14 cellular contexts compared by ENCODE assay signal in the genomic region with DNA sequence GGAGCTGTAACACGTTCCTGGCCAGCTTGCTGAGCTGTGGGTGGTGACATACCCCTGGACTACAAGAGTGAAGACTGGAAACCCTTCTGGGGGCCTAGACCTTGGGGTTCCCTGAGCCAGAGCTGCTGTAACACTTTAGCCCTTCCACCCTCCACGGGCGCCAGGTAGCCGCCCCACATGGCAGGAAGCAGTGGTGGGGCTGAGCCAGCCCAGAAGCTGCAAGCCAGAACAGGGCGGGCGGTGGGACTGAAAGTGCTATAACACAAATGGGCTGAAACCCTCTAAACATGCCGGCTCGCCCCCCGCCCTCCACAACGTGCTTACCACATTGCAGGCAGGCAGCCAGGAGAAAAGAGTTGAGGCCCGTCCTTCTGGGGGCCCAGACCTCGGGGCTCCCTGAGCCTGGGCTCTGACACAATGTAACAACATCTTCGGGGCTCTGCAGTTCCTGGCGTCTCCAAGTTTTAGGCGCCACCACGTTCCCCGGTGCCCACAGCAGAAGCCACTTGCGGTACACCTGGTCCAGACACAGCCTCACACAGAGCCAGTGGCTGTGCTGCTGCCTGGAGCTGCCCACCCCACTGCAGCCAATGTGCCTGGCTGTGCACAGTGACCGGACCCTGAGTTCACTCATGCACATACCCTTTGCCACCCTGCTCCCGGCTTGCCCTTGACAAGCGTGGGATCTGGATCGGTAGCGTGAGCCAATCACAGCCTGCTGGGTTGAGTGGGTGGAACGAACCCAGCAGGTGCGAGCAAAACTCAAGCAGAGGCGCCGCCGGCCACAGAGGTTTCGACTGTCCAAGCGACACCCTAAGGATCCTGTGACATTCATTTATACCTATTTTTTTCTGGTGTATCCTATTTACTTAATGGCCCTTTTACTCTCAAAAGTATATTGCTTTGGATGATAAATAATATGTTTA.
DNase-seq lines count a peak whose midpoint lies in the region; ATAC-seq and TF ChIP-seq lines count a peak whose summit lies in the region.
"Had no signal": no experiment of that assay in that cellular context is flagged by ENCODE, and none has a peak within 500 bp of the region (broad histone marks: within the 10 kb centered on the region; RNA-seq: fewer than 3 reads in every experiment).

No MANE protein-coding gene starts in this region.

- no peak overlapping the region for H3K4me3 ChIP-seq in right atrium auricular region
- no peak overlapping the region for H3K4me3 ChIP-seq in Panc1 (ENCODE audit: low read depth in 2 of 2, low read length in 2 of 2)
- H3K4me3 ChIP-seq in gastroesophageal sphincter: no peak overlapping the region
- H3K4me3 ChIP-seq in upper lobe of right lung: no peak overlapping the region

- in situ Hi-C loops in Panc1 (cut with HindIII; ENCODE audit: low pct_unique_long_range_greater_than_20kb, low sequenced_read_pairs): no loop called here

- no peak for TF ChIP-seq POLR2A in gastroesophageal sphincter (IDR thresholded peaks at IDR 0.05)

- TF ChIP-seq CTCF in right atrium auricular region (IDR thresholded peaks at IDR 0.05) (no peak), Panc1 (IDR thresholded peaks at IDR 0.05) (no peak), gastroesophageal sphincter (IDR thresholded peaks at IDR 0.05) (no peak), upper lobe of right lung (IDR thresholded peaks at IDR 0.05) (no peak)

- H3K9me3 ChIP-seq in right atrium auricular region: no peaks in the 10 kb centered on the region
- no peaks in the 10 kb centered on the region for H3K9me3 ChIP-seq in Panc1 (ENCODE audit: control insufficient read depth, insufficient read depth, low read depth, low read length)
- H3K9me3 ChIP-seq in gastroesophageal sphincter: no peaks in the 10 kb centered on the region
- H3K9me3 ChIP-seq in upper lobe of right lung: no peaks in the 10 kb centered on the region

- H3K27me3 ChIP-seq in right atrium auricular region (no peaks in the 10 kb centered on the region), Panc1 (ENCODE audit: control insufficient read depth, insufficient read depth, low read length) (no peaks in the 10 kb centered on the region), gastroesophageal sphincter (peaks cover 3% of the 10 kb centered on the region), upper lobe of right lung (no peaks in the 10 kb centered on the region)

- CTCF ChIA-PET in Panc1 (lab: Charles Lee): no interaction called here

- POLR2A ChIA-PET in Panc1 (lab: Charles Lee): no interaction called here

- intact Hi-C loops in Right ventricle myocardium inferior (cut with DNase I): no loop called here
- intact Hi-C loops in Panc1 (cut with micrococcal nuclease; ENCODE audit: unreplicated experiment): no loop called here
- intact Hi-C loops in upper lobe of right lung (cut with DNase I): loop anchor here (5.0 kb wide), 1 partner anchor 164 kb away; no protein-coding TSS in a partner anchor

- H3K27ac ChIP-seq in right atrium auricular region (no peak overlapping the region), Panc1 (ENCODE audit: low read length) (no peak overlapping the region), gastroesophageal sphincter (no peak overlapping the region), upper lobe of right lung (no peak overlapping the region)
- H3K27ac ChIP-seq: 22Rv1 had no signal

- H3K4me1 ChIP-seq in right atrium auricular region (no peaks in the 10 kb centered on the region), Panc1 (ENCODE audit: control insufficient read depth, insufficient read depth, low read length) (peaks cover 5% of the 10 kb centered on the region; the same call in 1 of the 2 replicates), gastroesophageal sphincter (no peaks in the 10 kb centered on the region), upper lobe of right lung (no peaks in the 10 kb centered on the region)

- no peak for TF ChIP-seq EP300 in gastroesophageal sphincter (IDR thresholded peaks at IDR 0.05)

- WGBS in gastroesophageal sphincter (ENCODE audit: low coverage in 1 of 2), 2 donors: 82 to 93% methylated on average over 8 of the region's 30 CpGs

- ATAC-seq in Right ventricle myocardium inferior: peak; percentile 31
- ATAC-seq in Panc1: 0 out of 2 replicates have a peak, but pooled peaks have one; percentile 57
- ATAC-seq in gastroesophageal sphincter: peak; percentile 22
- ATAC-seq in upper lobe of right lung: peak; percentile 10
- ATAC-seq in GM21367 (IDR thresholded peaks at IDR 0.05; ENCODE audit: unreplicated experiment): no peak
- ATAC-seq in GM19328 (IDR thresholded peaks at IDR 0.05; ENCODE audit: unreplicated experiment): no peak
- no peak for ATAC-seq in HG02588 (IDR thresholded peaks at IDR 0.05; ENCODE audit: unreplicated experiment)
- ATAC-seq: CD8-positive, alpha-beta T cell had no signal

- DNase-seq in Right ventricle myocardium inferior (ENCODE audit: missing footprints) (no peak), right atrium auricular region (ENCODE audit: low spot score) (no peak), Panc1 (ENCODE audit: low read depth, low spot score) (no peak), upper lobe of right lung (no peak)
- DNase-seq: CD8-positive, alpha-beta T cell; COR-L47; DMS153; DMS79 treated with DMSO at 0.1 percent for 48 hours; EL had no signal

- H3K36me3 ChIP-seq in right atrium auricular region (no peaks in the 10 kb centered on the region), Panc1 (ENCODE audit: control insufficient read depth, insufficient read depth, low read length) (no peaks in the 10 kb centered on the region), gastroesophageal sphincter (no peaks in the 10 kb centered on the region), upper lobe of right lung (no peaks in the 10 kb centered on the region)

- no TSS peak for BruUV-seq in Panc1 (replicated peaks; lab: Mats Ljungman, UMichigan)

Comparison
In these comparisons a context has a peak if more than half of its experiments do, and no peak if none do; other contexts are left out.
1. ATAC-seq: peak in Right ventricle myocardium inferior (single experiment), Panc1 (single experiment), gastroesophageal sphincter (single experiment) and upper lobe of right lung (single experiment); none in GM21367 (single experiment), GM19328 (single experiment) and HG02588 (single experiment).